30 cellular contexts compared by ENCODE assay signal in the genomic region with DNA sequence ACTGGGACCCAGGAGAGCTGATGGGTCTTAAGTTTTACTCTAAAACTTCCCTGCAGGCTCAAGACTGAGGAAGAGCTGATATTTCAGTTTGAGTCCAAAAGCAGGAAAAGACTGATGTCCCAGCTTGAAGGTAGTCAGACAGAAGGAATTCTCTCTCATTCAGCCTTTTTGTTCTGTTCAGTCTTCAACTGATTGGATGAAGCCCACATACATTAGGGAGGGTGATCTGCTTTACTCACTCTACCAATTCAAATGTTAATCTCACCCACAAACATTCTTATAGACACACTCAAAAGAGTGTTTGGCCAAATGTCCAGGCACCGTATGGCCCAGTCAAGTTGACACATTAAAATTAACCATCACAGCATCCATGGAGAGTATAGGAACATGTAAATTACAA.
"Had no signal": no experiment of that assay in that cellular context is flagged by ENCODE, and none has a peak within 500 bp of the region (broad histone marks: within the 10 kb centered on the region; RNA-seq: fewer than 3 reads in every experiment).

No MANE protein-coding gene starts in this region.

- H3K27ac ChIP-seq: brain microvascular endothelial cell, cardiac muscle cell, Peyer's patch, VCaP had no signal

- H3K9me3 Mint-ChIP-seq: activated B cell treated with CpG ODN at 0.5 μM for 24 hours; activated naive CD4-positive, alpha-beta T cell treated with anti-CD3 and anti-CD28 coated beads, Interleukin-2, amount 10 ng/mL, durations not matched to agents 7 days and 5 days; activated T-cell treated with anti-CD3 and anti-CD28 coated beads, Interleukin-2, amount 50 U/mL, for 24 hours had no signal

- H3K4me1 Mint-ChIP-seq: activated naive CD4-positive, alpha-beta T cell treated with anti-CD3 and anti-CD28 coated beads, Interleukin-2, amount 10 ng/mL, durations not matched to agents 7 days and 5 days had no signal

- H3K36me3 ChIP-seq: brain microvascular endothelial cell, cardiac muscle cell, Peyer's patch had no signal

- H3K27ac Mint-ChIP-seq: activated B cell treated with CpG ODN at 0.5 μM for 24 hours; activated CD8-positive, alpha-beta T cell treated with anti-CD3 and anti-CD28 coated beads, Interleukin-2, amount 10 ng/mL, durations not matched to agents 7 days and 5 days; activated naive CD4-positive, alpha-beta T cell treated with anti-CD3 and anti-CD28 coated beads, Interleukin-2, amount 10 ng/mL, durations not matched to agents 7 days and 5 days; activated naive CD8-positive, alpha-beta T cell; activated T-cell treated with anti-CD3 and anti-CD28 coated beads, Interleukin-2, amount 50 U/mL, for 24 hours had no signal

- H3K36me3 Mint-ChIP-seq: activated naive CD4-positive, alpha-beta T cell treated with anti-CD3 and anti-CD28 coated beads, Interleukin-2, amount 10 ng/mL, durations not matched to agents 7 days and 5 days; activated naive CD8-positive, alpha-beta T cell had no signal

- H3K27me3 ChIP-seq: brain microvascular endothelial cell, cardiac muscle cell, Peyer's patch had no signal

- H3K4me1 ChIP-seq: Peyer's patch had no signal

- DNase-seq: activated B cell treated with CpG ODN at 0.5 μM for 24 hours; activated CD4-positive, alpha-beta T cell treated with anti-CD3 and anti-CD28 coated beads for 4 hours; activated CD4-positive, CD25-positive, alpha-beta regulatory T cell treated with anti-CD3 and anti-CD28 coated beads, Interleukin-2, amount 50 U/mL, for 72 hours; activated CD8-positive, alpha-beta T cell treated with anti-CD3 and anti-CD28 coated beads, Interleukin-2, amount 10 ng/mL, durations not matched to agents 7 days and 5 days; activated naive CD4-positive, alpha-beta T cell treated with anti-CD3 and anti-CD28 coated beads, Interleukin-2, amount 10 ng/mL, durations not matched to agents 7 days and 5 days; activated T-cell treated with anti-CD3 and anti-CD28 coated beads, Interleukin-2, amount 50 U/mL, for 24 hours; amniotic stem cell; aorta; brain microvascular endothelial cell; Kasumi-1; KG1; NCI-H1092 treated with DMSO at 0.1 percent for 48 hours; NCI-H1417; NCI-H146; NCI-H187; NCI-H2029 treated with DMSO at 0.1 percent for 48 hours; NCI-H2107; NCI-H2171; NCI-H510A; NCI-H748 treated with DMSO at 0.1 percent for 48 hours; NK-92 treated with Interleukin-12 subunit alpha and Interleukin-12 subunit beta, amount 100 ng/mL, for 24 hours; PC-3; Peyer's patch; Right ventricle myocardium superior; RPMI8226; SW 1271; T-helper 9 cell had no signal

- ATAC-seq: activated CD8-positive, alpha-beta T cell treated with anti-CD3 and anti-CD28 coated beads, Interleukin-2, amount 10 ng/mL, durations not matched to agents 7 days and 5 days; PC-3 had no signal

- H3K4me3 Mint-ChIP-seq: activated B cell treated with CpG ODN at 0.5 μM for 24 hours; activated CD8-positive, alpha-beta T cell treated with anti-CD3 and anti-CD28 coated beads, Interleukin-2, amount 10 ng/mL, durations not matched to agents 7 days and 5 days; activated naive CD4-positive, alpha-beta T cell treated with anti-CD3 and anti-CD28 coated beads, Interleukin-2, amount 10 ng/mL, durations not matched to agents 7 days and 5 days; activated naive CD8-positive, alpha-beta T cell; activated T-cell treated with anti-CD3 and anti-CD28 coated beads, Interleukin-2, amount 50 U/mL, for 24 hours had no signal

- H3K9me3 ChIP-seq: Peyer's patch had no signal

- H3K4me3 ChIP-seq: cardiac muscle cell, Peyer's patch had no signal
